ENCODE assay signal across 16 cellular contexts in genomic region chr13:95128045-95128643, GRCh38.
A peak's percentile ranks its signal among the peaks of the same experiment; 100 is the strongest.
DNase-seq lines count a peak whose midpoint lies in the region; ATAC-seq, FAIRE-seq and TF ChIP-seq lines count a peak whose summit lies in the region.
"Had no signal": no experiment of that assay in that cellular context is flagged by ENCODE, and none has a peak within 500 bp of the region (broad histone marks: within the 10 kb centered on the region; RNA-seq: fewer than 3 reads in every experiment).

No MANE protein-coding gene starts in this region.

- no peaks in the 10 kb centered on the region for H3K36me3 ChIP-seq in esophagus (ENCODE audit: control insufficient read depth in 2 of 2, insufficient read depth in 2 of 2, low read length in 1 of 2)
- H3K36me3 ChIP-seq: tibial nerve had no signal

- TF ChIP-seq CTCF in A549 (IDR thresholded peaks at IDR 0.05) = no peak

- no peak overlapping the region for H3K27ac Mint-ChIP-seq in activated naive CD8-positive, alpha-beta T cell treated with anti-CD3 and anti-CD28 coated beads for 36 hours
- H3K27ac Mint-ChIP-seq: activated T-cell treated with anti-CD3 and anti-CD28 coated beads, Interleukin-2, amount 50 U/mL, for 72 hours had no signal

- TF ChIP-seq POLR2A in A549 (IDR thresholded peaks at IDR 0.05; ENCODE audit: low read length) = no peak

- FAIRE-seq in A549 (lab: Jason Lieb, UNC) = no peak
- FAIRE-seq: frontal cortex had no signal

- H3K9me3 Mint-ChIP-seq in activated naive CD8-positive, alpha-beta T cell treated with anti-CD3 and anti-CD28 coated beads for 36 hours = no peaks in the 10 kb centered on the region
- H3K9me3 Mint-ChIP-seq: activated T-cell treated with anti-CD3 and anti-CD28 coated beads, Interleukin-2, amount 50 U/mL, for 72 hours had no signal

- POLR2A ChIA-PET in A549 (lab: Yijun Ruan, JAX) = interaction anchor here (0.5 to 1.7 kb wide), 5 partner anchors 11 to 160 kb away, joined by 3 to 9 read pairs (median 3); no protein-coding TSS in a partner anchor

- WGBS in A549 (ENCODE audit: missing lambda C conversion rate) = 2% methylated on average over 3 of the region's 3 CpGs
- 42 to 47% methylated on average over 3 of the region's 3 CpGs for WGBS in esophagus, 2 donors

- peaks cover 25% of the 10 kb centered on the region for H3K36me3 Mint-ChIP-seq in activated naive CD8-positive, alpha-beta T cell treated with anti-CD3 and anti-CD28 coated beads for 36 hours

- H3K27me3 Mint-ChIP-seq in activated naive CD8-positive, alpha-beta T cell treated with anti-CD3 and anti-CD28 coated beads for 36 hours = no peaks in the 10 kb centered on the region

- H3K27ac ChIP-seq in A549 = peak overlapping the region; percentile 81 to 85
- H3K27ac ChIP-seq in esophagus (ENCODE audit: low read depth in 2 of 2, low read length in 1 of 2) = peak overlapping the region; percentile 55 to 77
- H3K27ac ChIP-seq: tibial nerve had no signal

- CTCF ChIA-PET in A549 (lab: Yijun Ruan, JAX) = interaction anchor here (0.7 to 1.0 kb wide), 3 partner anchors 14 to 28 kb away, joined by 3 to 5 read pairs (median 4); no protein-coding TSS in a partner anchor

- H3K4me1 Mint-ChIP-seq in activated naive CD8-positive, alpha-beta T cell treated with anti-CD3 and anti-CD28 coated beads for 36 hours = no peaks in the 10 kb centered on the region

- TF ChIP-seq RAD21 in A549 (conservative IDR thresholded peaks at IDR 0.05 in 1 of 2, IDR thresholded peaks at IDR 0.05 in 1 of 2) = no peak

- H3K4me3 ChIP-seq in A549 = no peak overlapping the region
- no peak overlapping the region for H3K4me3 ChIP-seq in esophagus (ENCODE audit: low read depth in 1 of 2, low read length in 2 of 2)
- H3K4me3 ChIP-seq: mucosa of descending colon, tibial nerve had no signal

- peak in 1 of 2 experiments; percentile 18; a peak in 1 of 5 replicates for TF ChIP-seq EP300 in A549 (IDR thresholded peaks at IDR 0.05)

- peak; percentile 10 to 86 for DNase-seq in A549 (ENCODE audit: low read depth in 1 of 2, low spot score in 1 of 2)
- DNase-seq in HT1080 (ENCODE audit: low read depth) = peak; percentile 51
- DNase-seq in NCI-H748 treated with DMSO at 0.1 percent for 48 hours (lab: John Stamatoyannopoulos, UW) = peak; percentile 89
- DNase-seq in activated naive CD8-positive, alpha-beta T cell treated with anti-CD3 and anti-CD28 coated beads for 36 hours = no peak
- DNase-seq in NAMALWA (ENCODE audit: low spot score) = no peak
- no peak for DNase-seq in SW 1271 (lab: John Stamatoyannopoulos, UW)
- DNase-seq: activated CD4-positive, alpha-beta T cell treated with anti-CD3 and anti-CD28 coated beads for 4 hours; activated T-cell treated with anti-CD3 and anti-CD28 coated beads, Interleukin-2, amount 50 U/mL, for 72 hours; amygdala; mucosa of descending colon; posterior cingulate gyrus; T-helper 2 cell had no signal

- no peak overlapping the region for H3K4me3 Mint-ChIP-seq in activated naive CD8-positive, alpha-beta T cell treated with anti-CD3 and anti-CD28 coated beads for 36 hours
- H3K4me3 Mint-ChIP-seq: activated T-cell treated with anti-CD3 and anti-CD28 coated beads, Interleukin-2, amount 50 U/mL, for 72 hours had no signal

- H3K9me3 ChIP-seq in A549 = no peaks in the 10 kb centered on the region
- no peaks in the 10 kb centered on the region for H3K9me3 ChIP-seq in esophagus (ENCODE audit: control insufficient read depth in 2 of 2, insufficient read depth in 1 of 2, low read depth in 1 of 2, low read length in 1 of 2)
- H3K9me3 ChIP-seq: mucosa of descending colon, tibial nerve had no signal

- no peaks in the 10 kb centered on the region for H3K27me3 ChIP-seq in esophagus (ENCODE audit: control insufficient read depth in 1 of 2, insufficient read depth in 2 of 2, low read length in 2 of 2)
- H3K27me3 ChIP-seq: tibial nerve had no signal

- H3K4me2 ChIP-seq in A549 = peak overlapping the region; percentile 76

- H3K4me1 ChIP-seq in A549 (peaks cover 63% of the 10 kb centered on the region), esophagus (ENCODE audit: control insufficient read depth in 2 of 2, insufficient read depth in 2 of 2, low read length in 1 of 2) (peaks cover 0 to 5% of the 10 kb centered on the region in 2 donors)
- H3K4me1 ChIP-seq: tibial nerve had no signal

- ATAC-seq in A549 = peak; percentile 82 to 87
- no peak for ATAC-seq in GM19324 (IDR thresholded peaks at IDR 0.05; ENCODE audit: low FRiP score, unreplicated experiment)
- ATAC-seq: activated T-cell treated with anti-CD3 and anti-CD28 coated beads, Interleukin-2, amount 50 U/mL, for 72 hours; mucosa of descending colon had no signal

TF ChIP-seq in A549, 52 proteins besides CTCF, POLR2A, EP300 and RAD21 (continues in another document):
- TF ChIP-seq NFE2L2 (conservative IDR thresholded peaks at IDR 0.05; ENCODE audit: low read length) (no peak), HMGXB4 (CRISPR knock-in tag; IDR thresholded peaks at IDR 0.05; ENCODE audit: borderline replicate concordance) (no peak), HOXB5 (CRISPR knock-in tag; IDR thresholded peaks at IDR 0.05) (peak; percentile 92), RCOR1 (IDR thresholded peaks at IDR 0.05; ENCODE audit: low read depth, low read length) (no peak), REST (IDR thresholded peaks at IDR 0.05) (no peak), HES2 (IDR thresholded peaks at IDR 0.05) (no peak), FOSL2 (IDR thresholded peaks at IDR 0.05) (no peak), FOSL2 (CRISPR knock-in tag; IDR thresholded peaks at IDR 0.05) (peak; percentile 64), MAX (IDR thresholded peaks at IDR 0.05) (peak; percentile 34; the same call in 1 of the 2 replicates), RFX5 (IDR thresholded peaks at IDR 0.05) (no peak), PBX3 (IDR thresholded peaks at IDR 0.05) (peak; percentile 32; the same call in 1 of the 2 replicates), SMC3 (IDR thresholded peaks at IDR 0.05) (no peak), GATA3 (IDR thresholded peaks at IDR 0.05; ENCODE audit: borderline replicate concordance) (peak; percentile 78; the same call in 1 of the 2 replicates)

Comparison
In these comparisons a context has a peak if more than half of its experiments do, and no peak if none do; other contexts are left out.
1. DNase-seq: peak in A549 (2 of 2), HT1080 (single experiment) and NCI-H748 treated with DMSO at 0.1 percent for 48 hours (single experiment); none in activated naive CD8-positive, alpha-beta T cell treated with anti-CD3 and anti-CD28 coated beads for 36 hours (single experiment), NAMALWA (single experiment) and SW 1271 (0 of 2).